30 cellular contexts compared by ENCODE assay signal in genomic region chr18:48060346-48060745, GRCh38.
"Had no signal": no experiment of that assay in that cellular context is flagged by ENCODE, and none has a peak within 500 bp of the region (broad histone marks: within the 10 kb centered on the region; RNA-seq: fewer than 3 reads in every experiment).

No MANE protein-coding gene starts in this region.

- H3K4me3 ChIP-seq: heart left ventricle, left ventricle myocardium inferior, lung, mucosa of descending colon, pancreas, psoas muscle, smooth muscle cell, suprapubic skin, tibial artery had no signal

- DNase-seq: activated CD4-positive, alpha-beta T cell treated with anti-CD3 and anti-CD28 coated beads for 48 hours; activated CD4-positive, alpha-beta T cell treated with anti-CD3 and anti-CD28 coated beads, Interleukin-2, amount 50 U/mL, for 48 hours; activated CD8-positive, alpha-beta memory T cell treated with anti-CD3 and anti-CD28 coated beads, Interleukin-2, amount 50 U/mL, for 4 hours; activated gamma-delta T cell treated with Interleukin-2 at 50 U/mL for 16 hours; activated naive CD4-positive, alpha-beta T cell treated with anti-CD3 and anti-CD28 coated beads, Interleukin-2, amount 50 U/mL, for 16 hours; activated T-cell treated with anti-CD3 and anti-CD28 coated beads, Interleukin-2, amount 50 U/mL, for 1 hour; amniotic stem cell; caudate nucleus; cortex of kidney; effector memory CD8-positive, alpha-beta T cell; erythroblast; foreskin fibroblast; heart left ventricle; left ventricle myocardium inferior; mucosa of descending colon; nucleus accumbens; pancreas; psoas muscle; stimulated activated CD4-positive, alpha-beta T cell treated with anti-CD3 and anti-CD28 coated beads, Interleukin-15, amount 100 ng/mL, for 24 hours; stimulated activated CD4-positive, alpha-beta T cell treated with anti-CD3 and anti-CD28 coated beads, Interleukin-2, amount 100 ng/mL, for 24 hours; stimulated activated naive CD4-positive, alpha-beta T cell; SW 1271; T1000 had no signal

- H3K27ac ChIP-seq: heart left ventricle, left ventricle myocardium inferior, pancreas, psoas muscle, tibial artery had no signal

- H3K36me3 ChIP-seq: heart left ventricle, left ventricle myocardium inferior, pancreas, suprapubic skin, tibial artery, WERI-Rb-1 had no signal

- H3K4me1 ChIP-seq: heart left ventricle, left ventricle myocardium inferior, pancreas, psoas muscle had no signal

- H3K9me3 ChIP-seq: heart left ventricle, left ventricle myocardium inferior, mucosa of descending colon, pancreas, psoas muscle, suprapubic skin, tibial artery had no signal

- ATAC-seq: activated CD4-positive, CD25-positive, alpha-beta regulatory T cell treated with anti-CD3 and anti-CD28 coated beads, Interleukin-2, amount 50 U/mL, for 24 hours; effector memory CD8-positive, alpha-beta T cell; heart left ventricle; natural killer cell treated with Interleukin-12 subunit alpha and Interleukin-12 subunit beta and Interleukin-15 and Interleukin-18, amount 100 ng/mL, for 72 hours; pancreas; psoas muscle had no signal

- H3K27me3 ChIP-seq: pancreas, suprapubic skin, tibial artery had no signal
